In genomic region chr14:76773188-76773885, GRCh38 we compare ENCODE assay signal across 10 cellular contexts. TPM values are rescaled to one million over a fixed set of nuclear protein-coding genes. Genes with fewer than 3 reads are reported as not detected.
DNase-seq lines count a peak whose midpoint lies in the region; ATAC-seq, FAIRE-seq and TF ChIP-seq lines count a peak whose summit lies in the region.
"Had no signal": no experiment of that assay in that cellular context is flagged by ENCODE, and none has a peak within 500 bp of the region (broad histone marks: within the 10 kb centered on the region; RNA-seq: fewer than 3 reads in every experiment).

No MANE protein-coding gene starts in this region.

- peak overlapping the region in 1 of 2 donors; percentile 29 for H3K4me3 Mint-ChIP-seq in stimulated activated naive CD8-positive, alpha-beta T cell treated with anti-CD3 and anti-CD28 coated beads, Interleukin-15, amount 100 ng/mL, for 72 hours

- 26 to 30% methylated on average over 8 of the region's 8 CpGs for WGBS in body of pancreas, 2 donors

- no peaks in the 10 kb centered on the region for H3K9me3 Mint-ChIP-seq in stimulated activated naive CD8-positive, alpha-beta T cell treated with anti-CD3 and anti-CD28 coated beads, Interleukin-15, amount 100 ng/mL, for 72 hours

- no peaks in the 10 kb centered on the region for H3K79me2 ChIP-seq in keratinocyte (ENCODE audit: control insufficient read depth, insufficient read depth, low read length)

- H3K4me2 ChIP-seq in keratinocyte (ENCODE audit: control insufficient read depth, extremely low read depth, insufficient read depth, low read depth, low read length), result peak overlapping the region; percentile 58

- H3K9me1 ChIP-seq in keratinocyte (ENCODE audit: control insufficient read depth, extremely low read depth, insufficient read depth, low read length), result no peaks in the 10 kb centered on the region

- peaks cover 28% of the 10 kb centered on the region for H3K27me3 Mint-ChIP-seq in stimulated activated naive CD8-positive, alpha-beta T cell treated with anti-CD3 and anti-CD28 coated beads, Interleukin-15, amount 100 ng/mL, for 72 hours

- H3K36me3 ChIP-seq in body of pancreas (replicated peaks in 1 of 2; ENCODE audit: insufficient read depth in 1 of 2, low read depth in 2 of 2), result no peaks in the 10 kb centered on the region
- no peaks in the 10 kb centered on the region for H3K36me3 ChIP-seq in keratinocyte (ENCODE audit: control insufficient read depth in 2 of 2, extremely low read depth in 1 of 2, insufficient read depth in 2 of 2, low read length in 2 of 2)

- TF ChIP-seq POLR2A in body of pancreas (IDR thresholded peaks at IDR 0.05), result no peak

- H2AFZ ChIP-seq in keratinocyte (ENCODE audit: control insufficient read depth, low read length), result no peak overlapping the region

- peak in 1 of 7 experiments; percentile 8 for TF ChIP-seq CTCF in body of pancreas (IDR thresholded peaks at IDR 0.05)
- TF ChIP-seq CTCF in keratinocyte (optimal IDR thresholded peaks at IDR 0.05 in 1 of 3, IDR thresholded peaks at IDR 0.05 in 1 of 3, conservative IDR thresholded peaks at IDR 0.05 in 1 of 3; ENCODE audit: extremely low read depth in 1 of 3, insufficient read depth in 2 of 3, low read length in 3 of 3), result no peak

- H3K27ac Mint-ChIP-seq in stimulated activated naive CD8-positive, alpha-beta T cell treated with anti-CD3 and anti-CD28 coated beads, Interleukin-15, amount 100 ng/mL, for 72 hours, result peak overlapping the region; percentile 61 to 78

- no peak overlapping the region for H3K4me3 ChIP-seq in body of pancreas
- H3K4me3 ChIP-seq in keratinocyte (ENCODE audit: control insufficient read depth in 2 of 3, extremely low read depth in 1 of 3, insufficient read depth in 2 of 3, low read depth in 1 of 3, low read length in 3 of 3), result no peak overlapping the region

- H3K4me1 ChIP-seq in body of pancreas (peaks cover 17% of the 10 kb centered on the region), keratinocyte (ENCODE audit: control insufficient read depth, extremely low read depth, insufficient read depth, low read length) (peaks cover 10% of the 10 kb centered on the region)

- H3K9me3 ChIP-seq in body of pancreas, result no peaks in the 10 kb centered on the region
- no peaks in the 10 kb centered on the region for H3K9me3 ChIP-seq in keratinocyte (ENCODE audit: control insufficient read depth, low read depth, low read length)

- H3K9ac ChIP-seq in keratinocyte (ENCODE audit: control insufficient read depth, extremely low read depth, insufficient read depth, low read length), result no peak overlapping the region

- intact Hi-C loops in body of pancreas (cut with DNase I), result no loop called here

- FAIRE-seq in keratinocyte (lab: Jason Lieb, UNC), result no peak
- FAIRE-seq: G401.6 had no signal

- H3K27ac ChIP-seq in body of pancreas (peak overlapping the region in 2 of 4 donors; percentile 50 to 70), keratinocyte (ENCODE audit: control insufficient read depth, insufficient read depth, low read length) (no peak overlapping the region)
- H3K27ac ChIP-seq: VCaP had no signal

- DNase-seq in A172 (ENCODE audit: low spot score) (peak; percentile 83), Kasumi-1 (lab: John Stamatoyannopoulos, UW) (peak; percentile 80 to 90), body of pancreas (peak; percentile 41 to 83 (median 70)), keratinocyte (ENCODE audit: low read depth, low spot score) (no peak), KG1 (lab: John Stamatoyannopoulos, UW) (no peak)
- no peak for DNase-seq in stimulated activated naive CD8-positive, alpha-beta T cell treated with anti-CD3 and anti-CD28 coated beads, Interleukin-15, amount 100 ng/mL, for 72 hours
- DNase-seq in stimulated activated naive CD4-positive, alpha-beta T cell treated with Interleukin-2 at 50 U/mL for 16 hours (lab: John Stamatoyannopoulos, UW), result no peak

- peaks cover 32% of the 10 kb centered on the region for H3K4me1 Mint-ChIP-seq in stimulated activated naive CD8-positive, alpha-beta T cell treated with anti-CD3 and anti-CD28 coated beads, Interleukin-15, amount 100 ng/mL, for 72 hours

- peak; percentile 68 for ATAC-seq in body of pancreas
- ATAC-seq in stimulated activated naive CD8-positive, alpha-beta T cell treated with anti-CD3 and anti-CD28 coated beads, Interleukin-15, amount 100 ng/mL, for 72 hours, result peak; percentile 55
- ATAC-seq in GM19395 (IDR thresholded peaks at IDR 0.05; ENCODE audit: unreplicated experiment), result no peak

- H3K27me3 ChIP-seq in body of pancreas (no peaks in the 10 kb centered on the region), keratinocyte (ENCODE audit: control insufficient read depth, extremely low read depth, insufficient read depth, low read length) (peaks cover 23% of the 10 kb centered on the region)

- no peaks in the 10 kb centered on the region for H4K20me1 ChIP-seq in keratinocyte (ENCODE audit: control insufficient read depth, extremely low read depth, insufficient read depth, low read length)

- dilution Hi-C loops in keratinocyte (cut with MboI; ENCODE audit: extremely low pct_ligation_motif_present, low sequenced_read_pairs), result no loop called here

RNA-seq across cellular contexts. Expression of gene VASH1, which starts 12.1 kb away (rescaled TPM):
- total RNA-seq in A172 (2014; rRNA removed; shearing (Covaris generic)), result 2.9 and 3.5 TPM in 2 replicates
- 1 to 10 TPM; 3.1 to 5.9 TPM for total RNA-seq in body of pancreas
- 0.06 to 0.12 TPM (median 0.09 TPM) in 3 replicates for polyA plus RNA-seq in keratinocyte
- not detected for polyA plus RNA-seq in keratinocyte (2011; ENCODE audit: low read depth)
- polyA plus RNA-seq in keratinocyte (2011; cell fraction: cytosol; rRNA removed), result 0.02 and 0.23 TPM in 2 replicates
- polyA plus RNA-seq in keratinocyte (2011; cell fraction: nucleus; rRNA removed), result 0.16 and 0.31 TPM in 2 replicates
- polyA plus RNA-seq in keratinocyte (2012; ENCODE audit: low replicate concordance), result 0.11 and 0.13 TPM in 2 replicates
- 0.16 TPM in 1 of 3 replicates, not detected in the others for polyA minus RNA-seq in keratinocyte
- polyA minus RNA-seq in keratinocyte (2011; cell fraction: cytosol; rRNA and poly(A)+ RNA removed), result not detected
- 0.39 TPM in 1 of 2 replicates, not detected in the other for polyA minus RNA-seq in keratinocyte (2011; cell fraction: nucleus; rRNA and poly(A)+ RNA removed)

RNA-seq across cellular contexts. Expression of gene ANGEL1, which starts 39.3 kb away (rescaled TPM):
- total RNA-seq in A172 (2014; rRNA removed; shearing (Covaris generic)), result 4.0 and 4.8 TPM in 2 replicates
- total RNA-seq in body of pancreas, result 10 to 100 TPM; 26.5 to 44.2 TPM
- 12.6 to 19.6 TPM (median 13.0 TPM) in 3 replicates for polyA plus RNA-seq in keratinocyte
- polyA plus RNA-seq in keratinocyte (2011; ENCODE audit: low read depth), result 1.2 TPM
- 6.5 and 7.6 TPM in 2 replicates for polyA plus RNA-seq in keratinocyte (2011; cell fraction: cytosol; rRNA removed)
- polyA plus RNA-seq in keratinocyte (2011; cell fraction: nucleus; rRNA removed), result 49.9 and 52.4 TPM in 2 replicates
- 5.0 and 8.0 TPM in 2 replicates for polyA plus RNA-seq in keratinocyte (2012; ENCODE audit: low replicate concordance)
- polyA minus RNA-seq in keratinocyte, result 20.1 to 56.2 TPM (median 32.1 TPM) in 3 replicates
- 5.9 TPM for polyA minus RNA-seq in keratinocyte (2011; cell fraction: cytosol; rRNA and poly(A)+ RNA removed)
- polyA minus RNA-seq in keratinocyte (2011; cell fraction: nucleus; rRNA and poly(A)+ RNA removed), result 23.4 and 41.3 TPM in 2 replicates

RNA-seq across cellular contexts. Expression of gene LRRC74A, which starts 52.9 kb away (rescaled TPM):
- total RNA-seq in A172 (2014; rRNA removed; shearing (Covaris generic)), result not detected in 2 replicates
- total RNA-seq in body of pancreas, result not detected
- not detected in 3 replicates for polyA plus RNA-seq in keratinocyte
- polyA plus RNA-seq in keratinocyte (2011; ENCODE audit: low read depth), result not detected
- not detected in 2 replicates for polyA plus RNA-seq in keratinocyte (2011; cell fraction: cytosol; rRNA removed)
- not detected in 2 replicates for polyA plus RNA-seq in keratinocyte (2011; cell fraction: nucleus; rRNA removed)
- not detected in 2 replicates for polyA plus RNA-seq in keratinocyte (2012; ENCODE audit: low replicate concordance)
- polyA minus RNA-seq in keratinocyte, result not detected in 3 replicates
- not detected for polyA minus RNA-seq in keratinocyte (2011; cell fraction: cytosol; rRNA and poly(A)+ RNA removed)
- polyA minus RNA-seq in keratinocyte (2011; cell fraction: nucleus; rRNA and poly(A)+ RNA removed), result not detected in 2 replicates

Comparison
In these comparisons a context has a peak if more than half of its experiments do, and no peak if none do; other contexts are left out.
1. DNase-seq: peak in A172 (single experiment), Kasumi-1 (2 of 2) and body of pancreas (4 of 4); none in keratinocyte (single experiment), stimulated activated naive CD8-positive, alpha-beta T cell treated with anti-CD3 and anti-CD28 coated beads, Interleukin-15, amount 100 ng/mL, for 72 hours (0 of 2), stimulated activated naive CD4-positive, alpha-beta T cell treated with Interleukin-2 at 50 U/mL for 16 hours (single experiment) and KG1 (single experiment).